17 cellular contexts compared by ENCODE assay signal in genomic region chr2:229832499-229832898, GRCh38.
DNase-seq lines count a peak whose midpoint lies in the region; ATAC-seq and TF ChIP-seq lines count a peak whose summit lies in the region.
"Had no signal": no experiment of that assay in that cellular context is flagged by ENCODE, and none has a peak within 500 bp of the region (broad histone marks: within the 10 kb centered on the region; RNA-seq: fewer than 3 reads in every experiment).

No MANE protein-coding gene starts in this region.

- no peak overlapping the region for H3K4me3 ChIP-seq in lower lobe of right lung
- H3K4me3 ChIP-seq: esophagus muscularis mucosa, SJSA1 had no signal

- no peak overlapping the region for H3K4me3 Mint-ChIP-seq in CD4-positive, alpha-beta T cell
- H3K4me3 Mint-ChIP-seq: naive B cell had no signal

- no peaks in the 10 kb centered on the region for H3K27me3 Mint-ChIP-seq in CD4-positive, alpha-beta T cell
- H3K27me3 Mint-ChIP-seq: naive B cell had no signal

- CTCF ChIA-PET in CD4-positive, alpha-beta T cell (lab: Charles Lee), result no interaction called here

- peak overlapping the region; percentile 72 for H3K27ac Mint-ChIP-seq in CD4-positive, alpha-beta T cell

- POLR2A ChIA-PET in CD4-positive, alpha-beta T cell (lab: Charles Lee), result interaction anchor here (0.9 to 7.4 kb wide), 2 partner anchors 10 to 18 kb away, joined by 3 to 86 read pairs; no protein-coding TSS in a partner anchor

- peak; percentile 16 for ATAC-seq in CD4-positive, alpha-beta T cell (ENCODE audit: poor library complexity)
- ATAC-seq in GM18520 (IDR thresholded peaks at IDR 0.05; ENCODE audit: unreplicated experiment), result peak; percentile 86
- ATAC-seq in HG03095 (IDR thresholded peaks at IDR 0.05; ENCODE audit: unreplicated experiment), result peak; percentile 55
- ATAC-seq in lower lobe of right lung, result no peak
- ATAC-seq: HepG2, left cardiac atrium, right cardiac atrium had no signal

- H3K27ac ChIP-seq in CD4-positive, alpha-beta T cell (ENCODE audit: low read depth, low read length), result no peak overlapping the region
- no peak overlapping the region for H3K27ac ChIP-seq in lower lobe of right lung
- H3K27ac ChIP-seq: esophagus muscularis mucosa, SJSA1 had no signal

- no peaks in the 10 kb centered on the region for H3K9me3 ChIP-seq in CD4-positive, alpha-beta T cell (ENCODE audit: control insufficient read depth, low read length)
- H3K9me3 ChIP-seq in lower lobe of right lung, result no peaks in the 10 kb centered on the region
- H3K9me3 ChIP-seq: BE2C, esophagus muscularis mucosa, SJSA1 had no signal

- peaks cover 66% of the 10 kb centered on the region for H3K4me1 Mint-ChIP-seq in CD4-positive, alpha-beta T cell (ENCODE audit: low read depth)
- H3K4me1 Mint-ChIP-seq: naive B cell had no signal

- no peaks in the 10 kb centered on the region for H3K9me3 Mint-ChIP-seq in CD4-positive, alpha-beta T cell

- intact Hi-C loops in CD4-positive, alpha-beta T cell (cut with DNase I, micrococcal nuclease), result no loop called here
- intact Hi-C loops in lower lobe of right lung (cut with DNase I), result no loop called here

- no peak for DNase-seq in CD4-positive, alpha-beta T cell
- DNase-seq in dermis blood vessel endothelial cell (peak; percentile 79), NCI-H2227 (lab: John Stamatoyannopoulos, UW; ENCODE audit: unreplicated experiment) (no peak), DMS79 treated with DMSO at 0.1 percent for 48 hours (lab: John Stamatoyannopoulos, UW) (no peak), NCI-H1436 (lab: John Stamatoyannopoulos, UW) (no peak), lower lobe of right lung (no peak)
- DNase-seq: BE2C, H7, left cardiac atrium, naive B cell, NCI-H1092 treated with DMSO at 0.1 percent for 48 hours, right cardiac atrium had no signal

- H3K27me3 ChIP-seq in CD4-positive, alpha-beta T cell (ENCODE audit: control insufficient read depth, insufficient read depth, low read length), result no peaks in the 10 kb centered on the region
- H3K27me3 ChIP-seq in lower lobe of right lung (ENCODE audit: low read depth), result no peaks in the 10 kb centered on the region
- H3K27me3 ChIP-seq: BE2C, esophagus muscularis mucosa, SJSA1 had no signal

- TF ChIP-seq CTCF in CD4-positive, alpha-beta T cell (IDR thresholded peaks at IDR 0.05), result no peak
- no peak for TF ChIP-seq CTCF in lower lobe of right lung (IDR thresholded peaks at IDR 0.05)

- H3K4me1 ChIP-seq in lower lobe of right lung, result no peaks in the 10 kb centered on the region
- H3K4me1 ChIP-seq: BE2C, SJSA1 had no signal

- H3K36me3 ChIP-seq in lower lobe of right lung, result peaks cover 75% of the 10 kb centered on the region
- H3K36me3 ChIP-seq: BE2C had no signal

- H3K36me3 Mint-ChIP-seq in CD4-positive, alpha-beta T cell (ENCODE audit: low read depth), result peaks cover 75% of the 10 kb centered on the region

Comparison
In these comparisons a context has a peak if more than half of its experiments do, and no peak if none do; other contexts are left out.
1. ATAC-seq: peak in CD4-positive, alpha-beta T cell (single experiment), GM18520 (single experiment) and HG03095 (single experiment); none in lower lobe of right lung (0 of 2).